ENCODE assay signal across 17 cellular contexts in the genomic region with DNA sequence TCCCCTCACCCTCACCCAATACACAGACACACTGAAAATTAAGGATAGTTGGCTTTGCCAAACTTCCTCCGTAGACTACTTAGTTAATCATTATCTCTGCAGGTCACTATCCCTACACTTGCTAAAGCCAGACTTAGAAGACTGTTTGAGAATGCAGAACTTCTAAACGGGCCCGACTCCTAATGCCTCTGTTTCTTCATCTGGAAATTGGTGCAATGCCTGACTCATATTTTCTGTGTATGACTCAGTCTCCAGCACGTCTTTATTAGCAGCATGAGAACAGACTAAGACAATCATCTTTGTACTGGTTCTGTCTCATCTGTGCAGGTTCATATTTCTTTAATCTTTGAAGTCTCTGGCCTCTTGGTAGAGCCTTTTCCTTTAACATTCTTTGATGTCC.
DNase-seq lines count a peak whose midpoint lies in the region; TF ChIP-seq lines count a peak whose summit lies in the region.
"Had no signal": no experiment of that assay in that cellular context is flagged by ENCODE, and none has a peak within 500 bp of the region (broad histone marks: within the 10 kb centered on the region; RNA-seq: fewer than 3 reads in every experiment).

No MANE protein-coding gene starts in this region.

- CTCF ChIA-PET in activated naive CD4-positive, alpha-beta T cell treated with anti-CD3 and anti-CD28 coated beads, Interleukin-2, amount 10 ng/mL, durations not matched to agents 7 days and 5 days (lab: Charles Lee) = no interaction called here

- no peaks in the 10 kb centered on the region for H3K9me3 ChIP-seq in prostate gland
- H3K9me3 ChIP-seq: Caco-2 had no signal

- H3K36me3 ChIP-seq in prostate gland = no peaks in the 10 kb centered on the region

- no peaks in the 10 kb centered on the region for H3K27me3 ChIP-seq in prostate gland (replicated peaks; ENCODE audit: insufficient read depth)

- H3K4me1 Mint-ChIP-seq in activated naive CD4-positive, alpha-beta T cell treated with anti-CD3 and anti-CD28 coated beads, Interleukin-2, amount 10 ng/mL, durations not matched to agents 7 days and 5 days = no peaks in the 10 kb centered on the region

- no peak overlapping the region for H3K4me3 ChIP-seq in prostate gland
- H3K4me3 ChIP-seq: GM23248 had no signal

- H3K4me3 Mint-ChIP-seq in activated naive CD4-positive, alpha-beta T cell treated with anti-CD3 and anti-CD28 coated beads, Interleukin-2, amount 10 ng/mL, durations not matched to agents 7 days and 5 days = no peak overlapping the region

- H3K4me1 ChIP-seq in prostate gland (replicated peaks) = no peaks in the 10 kb centered on the region
- H3K4me1 ChIP-seq: Caco-2 had no signal

- TF ChIP-seq CTCF in prostate gland (IDR thresholded peaks at IDR 0.05) = no peak

- no peaks in the 10 kb centered on the region for H3K27me3 Mint-ChIP-seq in activated naive CD4-positive, alpha-beta T cell treated with anti-CD3 and anti-CD28 coated beads, Interleukin-2, amount 10 ng/mL, durations not matched to agents 7 days and 5 days

- H3K27ac Mint-ChIP-seq in activated naive CD4-positive, alpha-beta T cell treated with anti-CD3 and anti-CD28 coated beads, Interleukin-2, amount 10 ng/mL, durations not matched to agents 7 days and 5 days = no peak overlapping the region

- DNase-seq in SKM-1 treated with dmso at 0.1 percent for 144 hours (lab: John Stamatoyannopoulos, UW; ENCODE audit: unreplicated experiment) (peak; percentile 1), SKM-1 (lab: John Stamatoyannopoulos, UW; ENCODE audit: unreplicated experiment) (no peak), amniotic epithelial cell (ENCODE audit: low read depth) (peak; percentile 5), glomerular visceral epithelial cell (ENCODE audit: extremely low spot score) (peak; percentile 69), renal cortical epithelial cell (ENCODE audit: low read depth) (peak; percentile 74), prostate gland (ENCODE audit: low spot score) (no peak), NAMALWA (ENCODE audit: low spot score) (no peak)
- DNase-seq in activated naive CD4-positive, alpha-beta T cell treated with anti-CD3 and anti-CD28 coated beads, Interleukin-2, amount 10 ng/mL, durations not matched to agents 7 days and 5 days = no peak
- DNase-seq: AML-193, Caco-2, DMS79, GM23248, KBM-7, NCI-H1105 treated with DMSO at 0.1 percent for 48 hours, NCI-H187, NCI-H446 treated with DMSO at 0.1 percent for 48 hours, NCI-H774 had no signal

- intact Hi-C loops in prostate gland (cut with DNase I) = no loop called here

- H3K36me3 Mint-ChIP-seq in activated naive CD4-positive, alpha-beta T cell treated with anti-CD3 and anti-CD28 coated beads, Interleukin-2, amount 10 ng/mL, durations not matched to agents 7 days and 5 days = no peaks in the 10 kb centered on the region

- H3K27ac ChIP-seq in prostate gland = no peak overlapping the region
- H3K27ac ChIP-seq: GM23248 had no signal

- no peaks in the 10 kb centered on the region for H3K9me3 Mint-ChIP-seq in activated naive CD4-positive, alpha-beta T cell treated with anti-CD3 and anti-CD28 coated beads, Interleukin-2, amount 10 ng/mL, durations not matched to agents 7 days and 5 days

- WGBS in prostate gland = 67% methylated on average over 4 of the region's 4 CpGs

- no peak for TF ChIP-seq POLR2A in prostate gland (IDR thresholded peaks at IDR 0.05)

Comparison
In these comparisons a context has a peak if more than half of its experiments do, and no peak if none do; other contexts are left out.
1. DNase-seq: peak in SKM-1 treated with dmso at 0.1 percent for 144 hours (single experiment), amniotic epithelial cell (single experiment), glomerular visceral epithelial cell (single experiment) and renal cortical epithelial cell (single experiment); none in SKM-1 (single experiment), prostate gland (single experiment), activated naive CD4-positive, alpha-beta T cell treated with anti-CD3 and anti-CD28 coated beads, Interleukin-2, amount 10 ng/mL, durations not matched to agents 7 days and 5 days (single experiment) and NAMALWA (single experiment).